In the genomic region with DNA sequence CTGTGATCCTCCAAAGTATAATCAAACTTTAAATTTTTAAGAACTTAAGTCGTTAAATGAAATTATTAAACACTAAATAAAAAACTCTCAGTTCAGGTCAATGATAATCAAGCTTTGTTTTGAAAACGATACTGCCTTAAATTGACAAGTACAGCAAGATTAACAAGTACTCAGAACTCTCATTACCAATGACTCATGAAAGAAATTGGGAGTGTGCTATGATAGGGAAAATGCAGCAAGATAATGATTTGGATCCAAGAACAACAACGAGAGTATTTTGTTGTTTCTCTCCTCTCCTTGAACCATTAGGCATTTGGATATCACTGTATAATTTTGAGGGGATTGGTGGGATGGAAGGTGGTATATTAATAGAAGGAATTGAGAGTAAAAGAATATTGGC, we compare ENCODE assay signal across 18 cellular contexts. TPM values are rescaled to one million over a fixed set of nuclear protein-coding genes. Genes with fewer than 3 reads are reported as not detected.
DNase-seq lines count a peak whose midpoint lies in the region; ATAC-seq and TF ChIP-seq lines count a peak whose summit lies in the region.
"Had no signal": no experiment of that assay in that cellular context is flagged by ENCODE, and none has a peak within 500 bp of the region (broad histone marks: within the 10 kb centered on the region; RNA-seq: fewer than 3 reads in every experiment).

No MANE protein-coding gene starts in this region.

- ATAC-seq in HG03457 (IDR thresholded peaks at IDR 0.05; ENCODE audit: unreplicated experiment), result no peak
- ATAC-seq: K562, Panc1, right lobe of liver had no signal

- no peaks in the 10 kb centered on the region for H3K9me3 Mint-ChIP-seq in endodermal cell

- H3K36me3 ChIP-seq in esophagus squamous epithelium, result peaks cover 0 to 26% (median 3%) of the 10 kb centered on the region in 3 donors
- no peaks in the 10 kb centered on the region for H3K36me3 ChIP-seq in parathyroid adenoma (ENCODE audit: control insufficient read depth, insufficient read depth, low read length)
- H3K36me3 ChIP-seq in endodermal cell (ENCODE audit: control insufficient read depth, insufficient read depth, low read length), result peaks cover 24% of the 10 kb centered on the region

- H3K4me1 ChIP-seq in esophagus squamous epithelium (peaks cover 6 to 64% (median 31%) of the 10 kb centered on the region in 3 donors), parathyroid adenoma (peaks cover 14% of the 10 kb centered on the region), endodermal cell (ENCODE audit: control insufficient read depth, insufficient read depth, low read length) (peaks cover 4% of the 10 kb centered on the region)

- H3K27me3 ChIP-seq in esophagus squamous epithelium, result no peaks in the 10 kb centered on the region
- no peaks in the 10 kb centered on the region for H3K27me3 ChIP-seq in parathyroid adenoma (ENCODE audit: control insufficient read depth, insufficient read depth, low read length)
- no peaks in the 10 kb centered on the region for H3K27me3 ChIP-seq in endodermal cell (ENCODE audit: control insufficient read depth, insufficient read depth, low read length, poor library complexity, severe bottlenecking)
- H3K27me3 ChIP-seq: ascending aorta, right lobe of liver had no signal

- no peaks in the 10 kb centered on the region for H3K27me3 Mint-ChIP-seq in endodermal cell (ENCODE audit: insufficient read depth)

- DNase-seq in DMS79 treated with DMSO at 0.1 percent for 48 hours (lab: John Stamatoyannopoulos, UW) (peak; percentile 4), DMS79 (lab: John Stamatoyannopoulos, UW) (no peak), LHCN-M2 (ENCODE audit: low read depth) (peak; percentile 28), esophagus squamous epithelium (lab: John Stamatoyannopoulos, UW) (no peak), NCI-H1694 treated with DMSO at 0.1 percent for 48 hours (lab: John Stamatoyannopoulos, UW) (no peak), endodermal cell (no peak)
- DNase-seq: effector CD4-positive, alpha-beta T cell; H7; NCI-H1694; NCI-H526 treated with DMSO at 0.1 percent for 48 hours; right lobe of liver; SW 1271 had no signal

- no peak overlapping the region for H2AFZ ChIP-seq in parathyroid adenoma

- peaks cover 3% of the 10 kb centered on the region for H3K79me2 ChIP-seq in parathyroid adenoma

- no peak overlapping the region for H3K9ac ChIP-seq in parathyroid adenoma
- no peak overlapping the region for H3K9ac ChIP-seq in endodermal cell (ENCODE audit: extremely low read depth, low read length, poor library complexity, severe bottlenecking)

- WGBS in esophagus squamous epithelium, 2 donors, result 38 to 41% methylated on average over 3 of the region's 3 CpGs
- WGBS in endodermal cell (ENCODE audit: insufficient coverage in 1 of 2, insufficient read length in 1 of 2), 2 experiments, result 89 to 100% methylated on average over 1 to 3 of the region's 3 CpGs

- H3K4me3 Mint-ChIP-seq in endodermal cell, result no peak overlapping the region

- peaks cover 16% of the 10 kb centered on the region for H3K4me1 Mint-ChIP-seq in endodermal cell

- peaks cover 37% of the 10 kb centered on the region for H3K36me3 Mint-ChIP-seq in endodermal cell (ENCODE audit: low read depth)

- intact Hi-C loops in esophagus squamous epithelium (cut with DNase I), result no loop called here

- no peak for TF ChIP-seq POLR2A in esophagus squamous epithelium (IDR thresholded peaks at IDR 0.05)

- H3K27ac ChIP-seq in esophagus squamous epithelium (peak overlapping the region in 3 of 4 donors; percentile 23 to 57 (median 53)), parathyroid adenoma (no peak overlapping the region), endodermal cell (ENCODE audit: low read depth, low read length) (no peak overlapping the region)
- H3K27ac ChIP-seq: 22Rv1, ascending aorta, right lobe of liver had no signal

- H3K4me2 ChIP-seq in parathyroid adenoma (ENCODE audit: low read length), result peak overlapping the region; percentile 11

- no peaks in the 10 kb centered on the region for H3K9me3 ChIP-seq in esophagus squamous epithelium
- no peaks in the 10 kb centered on the region for H3K9me3 ChIP-seq in parathyroid adenoma (ENCODE audit: control insufficient read depth, low read length)
- no peaks in the 10 kb centered on the region for H3K9me3 ChIP-seq in endodermal cell (ENCODE audit: control insufficient read depth, low read length)
- H3K9me3 ChIP-seq: ascending aorta, right lobe of liver had no signal

- H3K4me3 ChIP-seq in esophagus squamous epithelium (no peak overlapping the region), parathyroid adenoma (ENCODE audit: low read depth, low read length) (no peak overlapping the region), endodermal cell (ENCODE audit: low read length) (no peak overlapping the region)
- H3K4me3 ChIP-seq: ascending aorta, K562, right lobe of liver had no signal

- no peak for TF ChIP-seq CTCF in esophagus squamous epithelium (IDR thresholded peaks at IDR 0.05)
- TF ChIP-seq CTCF in parathyroid adenoma (IDR thresholded peaks at IDR 0.05), result no peak
- TF ChIP-seq CTCF in endodermal cell (conservative IDR thresholded peaks at IDR 0.05), result no peak

- H3K27ac Mint-ChIP-seq in endodermal cell, result no peak overlapping the region

RNA-seq across cellular contexts. Expression of gene N4BP2L2, which starts 10.2 kb away (rescaled TPM):
- total RNA-seq in LHCN-M2 (2014; rRNA removed) (111 and 147 TPM in 2 replicates), esophagus squamous epithelium (100 to 1,000 TPM in 1 of 4 donors, 10 to 100 TPM in 3; 32.8 to 136 (median 50.3) TPM), endodermal cell (10 to 100 TPM; 70.4 to 92.8 TPM)
- 15.9 TPM for polyA plus RNA-seq in LHCN-M2 (2012)
- 73.7 TPM for polyA plus RNA-seq in endodermal cell (2013, experiment 1 of 2)
- polyA plus RNA-seq in endodermal cell (2013, experiment 2 of 2), result 76.6 TPM

RNA-seq across cellular contexts. Expression of gene PDS5B, which starts 57.9 kb away (rescaled TPM):
- total RNA-seq in LHCN-M2 (2014; rRNA removed) (14.1 and 19.9 TPM in 2 replicates), esophagus squamous epithelium (10 to 100 TPM in 3 of 4 donors, 1 to 10 TPM in 1; 8.9 to 23.5 (median 15.1) TPM), endodermal cell (10 to 100 TPM; 46.9 to 57.1 TPM)
- polyA plus RNA-seq in LHCN-M2 (2012), result 6.9 TPM
- 36.8 TPM for polyA plus RNA-seq in endodermal cell (2013, experiment 1 of 2)
- polyA plus RNA-seq in endodermal cell (2013, experiment 2 of 2), result 39.5 TPM

Comparison
In these comparisons a context has a peak if more than half of its experiments do, and no peak if none do; other contexts are left out.
1. DNase-seq: peak in DMS79 treated with DMSO at 0.1 percent for 48 hours (single experiment) and LHCN-M2 (single experiment); none in DMS79 (single experiment), esophagus squamous epithelium (single experiment), NCI-H1694 treated with DMSO at 0.1 percent for 48 hours (single experiment) and endodermal cell (single experiment).
2. H3K27ac ChIP-seq: peak in esophagus squamous epithelium (3 of 4); none in parathyroid adenoma (single experiment) and endodermal cell (single experiment).